In genomic region chr1:115172270-115172669, GRCh38 we compare ENCODE assay signal across 1 cellular context.
TF ChIP-seq lines count a peak whose summit lies in the region.

No MANE protein-coding gene starts in this region.

TF ChIP-seq in HepG2, 621 proteins besides CTCF, POLR2A, EP300 and RAD21 (continued from another document):
- TF ChIP-seq CEBPZ (IDR thresholded peaks at IDR 0.05; ENCODE audit: low read length), result no peak
